Comparison of ENCODE assay signal across 8 cellular contexts in genomic region chr18:22169011-22169888, GRCh38. TPM values are rescaled to one million over a fixed set of nuclear protein-coding genes. Genes with fewer than 3 reads are reported as not detected.
DNase-seq lines count a peak whose midpoint lies in the region; ATAC-seq and TF ChIP-seq lines count a peak whose summit lies in the region.

TSS of gene GATA6 (plus strand) at chr18:22169589. CDS start at chr18:22171145, 1,556 bp downstream.

- peak within 1 kb of the TSS; percentile 88 to 89 for H3K4me3 Mint-ChIP-seq in stimulated activated naive B cell treated with anti-CD40 and anti-IgM and Interleukin-4, amounts not matched to agents 10 μg/mL and 1 μg/mL and 100 μg/mL, for 72 hours

- H3K27ac Mint-ChIP-seq in stimulated activated naive B cell treated with anti-CD40 and anti-IgM and Interleukin-4, amounts not matched to agents 10 μg/mL and 1 μg/mL and 100 μg/mL, for 72 hours = peak within 1 kb of the TSS; percentile 92

- TF ChIP-seq CTCF in GM12874 (IDR thresholded peaks at IDR 0.05; ENCODE audit: insufficient read depth, low read depth, low read length) (peak; percentile 23; the same call in 1 of the 2 replicates), choroid plexus epithelial cell (conservative IDR thresholded peaks at IDR 0.05; ENCODE audit: low read depth, low read length) (peak; percentile 67)

- H3K27me3 Mint-ChIP-seq in stimulated activated naive B cell treated with anti-CD40 and anti-IgM and Interleukin-4, amounts not matched to agents 10 μg/mL and 1 μg/mL and 100 μg/mL, for 72 hours = peaks cover 69 to 82% of the 10 kb centered on the region in 2 donors

- peaks cover 2 to 3% of the 10 kb centered on the region in 2 donors for H3K36me3 Mint-ChIP-seq in stimulated activated naive B cell treated with anti-CD40 and anti-IgM and Interleukin-4, amounts not matched to agents 10 μg/mL and 1 μg/mL and 100 μg/mL, for 72 hours

- DNase-seq in 8988T (peak; percentile 99), M059J (ENCODE audit: low read depth) (peak; percentile 84), SW480 (ENCODE audit: low spot score) (peak; percentile 88), choroid plexus epithelial cell (ENCODE audit: low read depth) (peak; percentile 98), kidney tubule cell (ENCODE audit: low spot score) (peak; percentile 85)
- peak; percentile 14 for DNase-seq in stimulated activated naive B cell treated with anti-CD40 and anti-IgM and Interleukin-4, amounts not matched to agents 10 μg/mL and 1 μg/mL and 100 μg/mL, for 72 hours

- H3K4me3 ChIP-seq in choroid plexus epithelial cell (ENCODE audit: low read depth, low read length) = peak within 1 kb of the TSS; percentile 90

- ATAC-seq in stimulated activated naive B cell treated with anti-CD40 and anti-IgM and Interleukin-4, amounts not matched to agents 10 μg/mL and 1 μg/mL and 100 μg/mL, for 72 hours (replicated peaks) = peak; percentile 60 to 65
- no peak for ATAC-seq in GM19463 (IDR thresholded peaks at IDR 0.05; ENCODE audit: unreplicated experiment)

- peaks cover 23 to 30% of the 10 kb centered on the region in 2 donors for H3K4me1 Mint-ChIP-seq in stimulated activated naive B cell treated with anti-CD40 and anti-IgM and Interleukin-4, amounts not matched to agents 10 μg/mL and 1 μg/mL and 100 μg/mL, for 72 hours

- H3K9me3 Mint-ChIP-seq in stimulated activated naive B cell treated with anti-CD40 and anti-IgM and Interleukin-4, amounts not matched to agents 10 μg/mL and 1 μg/mL and 100 μg/mL, for 72 hours = no peaks in the 10 kb centered on the region

RNA-seq across cellular contexts. Expression of gene GATA6, which starts in this region (rescaled TPM):
- total RNA-seq in M059J (2014; rRNA removed; shearing (Covaris generic)) = 4.1 and 4.6 TPM in 2 replicates

Comparison
In these comparisons a context has a peak if more than half of its experiments do, and no peak if none do; other contexts are left out.
1. DNase-seq: peak in every context shown above with its lines; median percentile 99 in 8988T; 98 in choroid plexus epithelial cell; 88 in SW480; 85 in kidney tubule cell; 84 in M059J; 14 in stimulated activated naive B cell treated with anti-CD40 and anti-IgM and Interleukin-4, amounts not matched to agents 10 μg/mL and 1 μg/mL and 100 μg/mL, for 72 hours.